Comparison of ENCODE assay signal across 8 cellular contexts in genomic region chr18:7566244-7566586, GRCh38. TPM values are rescaled to one million over a fixed set of nuclear protein-coding genes. Genes with fewer than 3 reads are reported as not detected.
DNase-seq lines count a peak whose midpoint lies in the region; ATAC-seq, FAIRE-seq and TF ChIP-seq lines count a peak whose summit lies in the region.

No MANE protein-coding gene starts in this region.

- H3K4me1 ChIP-seq in IMR-90 (ENCODE audit: control insufficient read depth, insufficient read depth, low read length) (peaks cover 8% of the 10 kb centered on the region), kidney (ENCODE audit: control insufficient read depth in 1 of 2, insufficient read depth in 1 of 2, low read depth in 1 of 2, low read length in 2 of 2) (peaks cover 6% of the 10 kb centered on the region in 2 donors)

- H3K79me1 ChIP-seq in IMR-90 (ENCODE audit: low read depth in 1 of 2, low read length in 2 of 2): peaks cover 8 to 23% of the 10 kb centered on the region in 2 experiments; a peak in 3 of 4 replicates

- no peak for TF ChIP-seq CTCF in IMR-90 (conservative IDR thresholded peaks at IDR 0.05; ENCODE audit: low read depth, low read length)
- TF ChIP-seq CTCF in astrocyte of the spinal cord (IDR thresholded peaks at IDR 0.05; ENCODE audit: low read depth, low read length): no peak
- no peak for TF ChIP-seq CTCF in kidney (IDR thresholded peaks at IDR 0.05; ENCODE audit: borderline replicate concordance, extremely low read depth, insufficient read depth)

- no peak for TF ChIP-seq POLR2A in IMR-90 (IDR thresholded peaks at IDR 0.05; ENCODE audit: low read depth, low read length)

- H2BK20ac ChIP-seq in IMR-90 (ENCODE audit: low read depth, low read length): no peak overlapping the region

- H2AK5ac ChIP-seq in IMR-90 (ENCODE audit: low read depth, low read length): 0 out of 2 replicates have a peak overlapping the region, but pooled peaks have one; percentile 20

- H3K56ac ChIP-seq in IMR-90 (ENCODE audit: extremely low read depth, insufficient read depth, low read length): peak overlapping the region; percentile 43; the same call in 1 of the 2 replicates

- H3K27me3 ChIP-seq in IMR-90 (ENCODE audit: control insufficient read depth, insufficient read depth, low read length): no peaks in the 10 kb centered on the region

- peaks cover 0 to 2% of the 10 kb centered on the region in 2 donors for H3K4me1 Mint-ChIP-seq in stimulated activated naive B cell treated with anti-CD40 and anti-IgM and Interleukin-4, amounts not matched to agents 10 μg/mL and 1 μg/mL and 100 μg/mL, for 72 hours

- peaks cover 0 to 6% of the 10 kb centered on the region in 2 donors for H3K36me3 Mint-ChIP-seq in stimulated activated naive B cell treated with anti-CD40 and anti-IgM and Interleukin-4, amounts not matched to agents 10 μg/mL and 1 μg/mL and 100 μg/mL, for 72 hours

- H3K4me3 ChIP-seq in IMR-90 (ENCODE audit: insufficient read depth, low read depth, low read length) (peak overlapping the region; percentile 96), astrocyte of the spinal cord (ENCODE audit: low read depth, low read length) (peak overlapping the region; percentile 58), kidney (ENCODE audit: low read length in 2 of 2) (peak overlapping the region; percentile 70 to 74)

- DNase-seq in IMR-90 (no peak), astrocyte of the spinal cord (ENCODE audit: low read depth, low spot score) (peak; percentile 46), kidney (no peak), AG08396 (ENCODE audit: low spot score) (no peak), HK-2 (ENCODE audit: unreplicated experiment) (no peak), nucleus accumbens (lab: John Stamatoyannopoulos, UW) (no peak)
- no peak for DNase-seq in stimulated activated naive B cell treated with anti-CD40 and anti-IgM and Interleukin-4, amounts not matched to agents 10 μg/mL and 1 μg/mL and 100 μg/mL, for 72 hours

- peak overlapping the region; percentile 81 for H2BK5ac ChIP-seq in IMR-90 (ENCODE audit: low read depth, low read length, poor library complexity, severe bottlenecking)

- peak overlapping the region; percentile 83 for H3K23ac ChIP-seq in IMR-90 (ENCODE audit: low read depth, low read length)

- dilution Hi-C loops in IMR-90 (cut with HindIII; ENCODE audit: low sequenced_read_pairs, unreplicated experiment): no loop called here

- peak overlapping the region; percentile 80; the same call in 1 of the 2 replicates for H2BK120ac ChIP-seq in IMR-90 (ENCODE audit: low read depth, low read length)

- TF ChIP-seq RAD21 in IMR-90 (IDR thresholded peaks at IDR 0.05; ENCODE audit: low read length): no peak

- peaks cover 4% of the 10 kb centered on the region; the same call in 1 of the 2 replicates for H4K20me1 ChIP-seq in IMR-90 (ENCODE audit: insufficient read depth, low read length)

- H4K91ac ChIP-seq in IMR-90 (ENCODE audit: insufficient read depth, low read depth, low read length): peak overlapping the region; percentile 80

- peak overlapping the region in 1 of 2 experiments; percentile 88; a peak in 1 of 4 replicates for H4K8ac ChIP-seq in IMR-90 (ENCODE audit: low read depth in 2 of 2, low read length in 2 of 2)

- no peak overlapping the region for H2BK15ac ChIP-seq in IMR-90 (ENCODE audit: low read depth, low read length)

- peak overlapping the region; percentile 56 to 71 for H3K4me3 Mint-ChIP-seq in stimulated activated naive B cell treated with anti-CD40 and anti-IgM and Interleukin-4, amounts not matched to agents 10 μg/mL and 1 μg/mL and 100 μg/mL, for 72 hours

- peaks cover 48 to 55% of the 10 kb centered on the region in 2 donors for H3K27me3 Mint-ChIP-seq in stimulated activated naive B cell treated with anti-CD40 and anti-IgM and Interleukin-4, amounts not matched to agents 10 μg/mL and 1 μg/mL and 100 μg/mL, for 72 hours

- no peak for FAIRE-seq in kidney (lab: Jason Lieb, UNC)

- H3K18ac ChIP-seq in IMR-90 (ENCODE audit: low read depth, low read length): peak overlapping the region; percentile 75

- H2AK9ac ChIP-seq in IMR-90 (replicated peaks; ENCODE audit: low read depth, low read length, poor library complexity): peak overlapping the region; percentile 55

- H3K9me3 ChIP-seq in IMR-90 (ENCODE audit: control insufficient read depth, insufficient read depth, low read length) (no peaks in the 10 kb centered on the region), kidney (ENCODE audit: control insufficient read depth in 1 of 2, low read length in 2 of 2) (no peaks in the 10 kb centered on the region)

- H3K4me2 ChIP-seq in IMR-90 (ENCODE audit: low read depth, low read length): peak overlapping the region; percentile 93

- no CpG with 5 or more reads among the region's 7 CpGs for WGBS in IMR-90 (ENCODE audit: extremely low coverage in 2 of 2, insufficient read length in 1 of 2), 2 experiments

- H3K4ac ChIP-seq in IMR-90 (ENCODE audit: low read depth, low read length): peak overlapping the region; percentile 84

- CTCF ChIA-PET in IMR-90 (lab: Yijun Ruan, JAX): interaction anchor here (0.7 to 1.5 kb wide), 9 partner anchors 9 to 825 kb away, joined by 3 to 6 read pairs (median 3); no protein-coding TSS in a partner anchor

- peak overlapping the region; percentile 96 for H2AFZ ChIP-seq in IMR-90 (replicated peaks; ENCODE audit: low read length, poor library complexity)

- no TSS peak for BruUV-seq in IMR-90 (replicated peaks; lab: Mats Ljungman, UMichigan)

- in situ Hi-C loops in IMR-90 (cut with MboI; ENCODE audit: low sequenced_read_pairs) (no loop called here), astrocyte of the spinal cord (cut with HindIII; ENCODE audit: low sequenced_read_pairs) (no loop called here)

- H3K9ac ChIP-seq in IMR-90 (ENCODE audit: low read depth, low read length): peak overlapping the region; percentile 90
- H3K9ac ChIP-seq in kidney (ENCODE audit: low read length in 2 of 2): peak overlapping the region; percentile 65 to 71

- H3K9me1 ChIP-seq in IMR-90 (ENCODE audit: insufficient read depth, low read length): peaks cover 6% of the 10 kb centered on the region; the same call in 1 of the 2 replicates

- no peak for ATAC-seq in IMR-90 (ENCODE audit: low read depth)
- no peak for ATAC-seq in stimulated activated naive B cell treated with anti-CD40 and anti-IgM and Interleukin-4, amounts not matched to agents 10 μg/mL and 1 μg/mL and 100 μg/mL, for 72 hours (replicated peaks)
- no peak for ATAC-seq in HG02588 (IDR thresholded peaks at IDR 0.05; ENCODE audit: unreplicated experiment)

- intact Hi-C loops in IMR-90 (cut with micrococcal nuclease): loop anchor here (2.0 to 5.0 kb wide), 4 partner anchors 293 to 826 kb away; no protein-coding TSS in a partner anchor
- intact Hi-C loops in kidney (cut with DNase I): no loop called here

- no peaks in the 10 kb centered on the region for H3K36me3 ChIP-seq in IMR-90 (ENCODE audit: control insufficient read depth, insufficient read depth, low read length)
- H3K36me3 ChIP-seq in kidney (ENCODE audit: control insufficient read depth in 1 of 2, insufficient read depth in 2 of 2, low read length in 2 of 2): no peaks in the 10 kb centered on the region

- H4K5ac ChIP-seq in IMR-90 (ENCODE audit: low read depth, low read length): 0 out of 2 replicates have a peak overlapping the region, but pooled peaks have one; percentile 37

- H3K27ac ChIP-seq in IMR-90 (ENCODE audit: insufficient read depth, low read length) (peak overlapping the region; percentile 88), kidney (ENCODE audit: low read depth in 2 of 2, low read length in 2 of 2) (peak overlapping the region; percentile 81 to 95)

- POLR2A ChIA-PET in IMR-90 (lab: Charles Lee; ENCODE audit: unreplicated experiment): interaction anchor here (0.6 kb wide), 1 partner anchor 307 kb away, joined by 5 read pairs; no protein-coding TSS in a partner anchor

- H3K9me3 Mint-ChIP-seq in stimulated activated naive B cell treated with anti-CD40 and anti-IgM and Interleukin-4, amounts not matched to agents 10 μg/mL and 1 μg/mL and 100 μg/mL, for 72 hours: peaks cover 5 to 6% of the 10 kb centered on the region in 2 donors

- H3K27ac Mint-ChIP-seq in stimulated activated naive B cell treated with anti-CD40 and anti-IgM and Interleukin-4, amounts not matched to agents 10 μg/mL and 1 μg/mL and 100 μg/mL, for 72 hours: no peak overlapping the region

- peak overlapping the region; percentile 94 for H3K14ac ChIP-seq in IMR-90 (replicated peaks; ENCODE audit: low read depth, low read length)

TF ChIP-seq in IMR-90, 13 proteins besides CTCF, POLR2A, EP300 and RAD21 (continues in another document):
- no peak for TF ChIP-seq NFE2L2 (IDR thresholded peaks at IDR 0.05; ENCODE audit: low read depth, low read length)
- TF ChIP-seq FOS (IDR thresholded peaks at IDR 0.05; ENCODE audit: low read depth, low read length): no peak
- TF ChIP-seq RFX5 (IDR thresholded peaks at IDR 0.05; ENCODE audit: low read depth, low read length): no peak
- no peak for TF ChIP-seq MAFK (IDR thresholded peaks at IDR 0.05; ENCODE audit: low read depth, low read length)
- no peak for TF ChIP-seq MAZ (IDR thresholded peaks at IDR 0.05; ENCODE audit: borderline replicate concordance, low read depth, low read length)
- TF ChIP-seq ELK1 (IDR thresholded peaks at IDR 0.05; ENCODE audit: borderline replicate concordance, low read depth, low read length): no peak
- TF ChIP-seq BHLHE40 (IDR thresholded peaks at IDR 0.05; ENCODE audit: low read depth, low read length): no peak
- TF ChIP-seq CHD1 (IDR thresholded peaks at IDR 0.05; ENCODE audit: low read depth, low read length): no peak
- TF ChIP-seq RCOR1 (IDR thresholded peaks at IDR 0.05; ENCODE audit: insufficient replicate concordance, low read length): no peak

RNA-seq across cellular contexts. Expression of gene PTPRM, which starts 0.9 kb away (rescaled TPM):
- total RNA-seq in IMR-90 (2012; rRNA removed) (23.6 and 28.3 TPM in 2 replicates), kidney (98.9 TPM)
- polyA plus RNA-seq in IMR-90 (2012; rRNA removed) (42.4 and 51.2 TPM in 2 replicates), kidney (ENCODE audit: insufficient read depth, low read depth, low replicate concordance) (52.4 TPM)
- polyA plus RNA-seq in IMR-90 (2012; cell fraction: cytosol; rRNA removed): 17.9 and 29.2 TPM in 2 replicates
- 75.1 and 198 TPM in 2 replicates for polyA plus RNA-seq in IMR-90 (2012; cell fraction: nucleus; rRNA removed; ENCODE audit: low replicate concordance)
